In the genomic region with DNA sequence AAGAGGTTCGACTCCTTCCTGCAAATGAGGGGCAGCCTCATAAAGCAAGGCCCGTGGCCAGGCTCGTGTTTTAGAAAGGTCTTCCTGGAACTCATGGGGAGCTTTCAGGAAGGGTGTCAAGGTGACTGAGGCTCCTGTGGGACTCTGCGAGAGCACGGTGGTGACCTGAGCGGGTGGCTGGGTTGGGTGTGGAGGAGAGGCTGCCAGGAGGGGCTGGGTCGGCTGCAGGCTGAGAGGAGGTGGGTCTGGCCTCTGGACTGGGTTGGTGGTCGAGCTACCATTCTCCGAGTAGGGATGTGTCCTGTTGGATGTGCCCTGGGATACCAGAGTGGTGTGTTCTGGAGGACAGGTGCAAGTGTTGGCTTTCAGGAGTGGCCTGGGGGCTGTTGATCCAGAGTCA, we compare ENCODE assay signal across 25 cellular contexts.
DNase-seq lines count a peak whose midpoint lies in the region; ATAC-seq, FAIRE-seq and TF ChIP-seq lines count a peak whose summit lies in the region.
"Had no signal": no experiment of that assay in that cellular context is flagged by ENCODE, and none has a peak within 500 bp of the region (broad histone marks: within the 10 kb centered on the region; RNA-seq: fewer than 3 reads in every experiment).

No MANE protein-coding gene starts in this region.

- intact Hi-C loops in naive thymus-derived CD4-positive, alpha-beta T cell (cut with micrococcal nuclease), result loop anchor here in 1 of 2 donors (5.0 to 10.0 kb wide), 2 partner anchors 83 to 586 kb away; no protein-coding TSS in a partner anchor
- intact Hi-C loops in heart left ventricle (cut with DNase I), result loop anchor here in 8 of 10 donors (5.0 to 10.0 kb wide), 6 partner anchors 38 to 274 kb away; a partner anchor contains a TSS

- peaks cover 51% of the 10 kb centered on the region for H3K36me3 Mint-ChIP-seq in CD4-positive, CD25-positive, alpha-beta regulatory T cell
- H3K36me3 Mint-ChIP-seq in activated CD8-positive, alpha-beta T cell treated with anti-CD3 and anti-CD28 coated beads, Interleukin-2, amount 10 ng/mL, durations not matched to agents 7 days and 5 days (ENCODE audit: low read depth), result peaks cover 66% of the 10 kb centered on the region
- H3K36me3 Mint-ChIP-seq in naive thymus-derived CD4-positive, alpha-beta T cell, result peaks cover 15 to 54% (median 24%) of the 10 kb centered on the region in 5 donors

- H3K4me3 ChIP-seq in A549 (no peak overlapping the region), brain microvascular endothelial cell (ENCODE audit: low read depth, low read length) (no peak overlapping the region), heart left ventricle (no peak overlapping the region)
- H3K4me3 ChIP-seq in CD4-positive, CD25-positive, alpha-beta regulatory T cell (ENCODE audit: low read depth, low read length), result no peak overlapping the region
- no peak overlapping the region for H3K4me3 ChIP-seq in naive thymus-derived CD4-positive, alpha-beta T cell (ENCODE audit: low read length)
- H3K4me3 ChIP-seq: adrenal gland, dorsolateral prefrontal cortex, right atrium auricular region had no signal

- H3K27me3 ChIP-seq in CD4-positive, CD25-positive, alpha-beta regulatory T cell (ENCODE audit: control insufficient read depth, insufficient read depth, low read length), result no peaks in the 10 kb centered on the region
- no peaks in the 10 kb centered on the region for H3K27me3 ChIP-seq in naive thymus-derived CD4-positive, alpha-beta T cell (ENCODE audit: control insufficient read depth in 2 of 2, insufficient read depth in 2 of 2, low read length in 2 of 2)
- H3K27me3 ChIP-seq in brain microvascular endothelial cell (replicated peaks) (no peaks in the 10 kb centered on the region), heart left ventricle (no peaks in the 10 kb centered on the region)
- H3K27me3 ChIP-seq: adrenal gland, dorsolateral prefrontal cortex, right atrium auricular region had no signal

- H3K27ac ChIP-seq in A549, result peak overlapping the region; percentile 22 to 94; a peak in 4 of 6 replicates
- peak overlapping the region; percentile 20 for H3K27ac ChIP-seq in CD4-positive, CD25-positive, alpha-beta regulatory T cell (ENCODE audit: insufficient read depth, low read length, poor library complexity, severe bottlenecking)
- H3K27ac ChIP-seq in naive thymus-derived CD4-positive, alpha-beta T cell (ENCODE audit: low read depth, low read length), result no peak overlapping the region
- H3K27ac ChIP-seq in brain microvascular endothelial cell, result no peak overlapping the region
- H3K27ac ChIP-seq in heart left ventricle, result no peak overlapping the region
- H3K27ac ChIP-seq: adrenal gland, right atrium auricular region had no signal

- no peak overlapping the region for H3K4me2 ChIP-seq in A549

- TF ChIP-seq POLR2A in A549 (IDR thresholded peaks at IDR 0.05; ENCODE audit: low read length) (no peak), heart left ventricle (IDR thresholded peaks at IDR 0.05) (no peak)

- H3K4me1 Mint-ChIP-seq in CD4-positive, CD25-positive, alpha-beta regulatory T cell, result peaks cover 8 to 21% (median 14%) of the 10 kb centered on the region in 4 donors
- peaks cover 30% of the 10 kb centered on the region for H3K4me1 Mint-ChIP-seq in activated CD8-positive, alpha-beta T cell treated with anti-CD3 and anti-CD28 coated beads, Interleukin-2, amount 10 ng/mL, durations not matched to agents 7 days and 5 days (ENCODE audit: low read depth)
- H3K4me1 Mint-ChIP-seq in naive thymus-derived CD4-positive, alpha-beta T cell, result peaks cover 13 to 39% (median 36%) of the 10 kb centered on the region in 7 donors

- no peak for FAIRE-seq in A549 (lab: Jason Lieb, UNC)
- FAIRE-seq: bronchial epithelial cell, frontal cortex, GM19239, H1 had no signal

- H3K27me3 Mint-ChIP-seq in CD4-positive, CD25-positive, alpha-beta regulatory T cell, result peaks cover 5% of the 10 kb centered on the region
- H3K27me3 Mint-ChIP-seq in activated CD8-positive, alpha-beta T cell treated with anti-CD3 and anti-CD28 coated beads, Interleukin-2, amount 10 ng/mL, durations not matched to agents 7 days and 5 days (ENCODE audit: low read depth), result no peaks in the 10 kb centered on the region
- no peaks in the 10 kb centered on the region for H3K27me3 Mint-ChIP-seq in naive thymus-derived CD4-positive, alpha-beta T cell

- peak overlapping the region in 2 of 3 donors; percentile 60 to 91 for H3K27ac Mint-ChIP-seq in CD4-positive, CD25-positive, alpha-beta regulatory T cell
- peak overlapping the region; percentile 80 for H3K27ac Mint-ChIP-seq in activated CD8-positive, alpha-beta T cell treated with anti-CD3 and anti-CD28 coated beads, Interleukin-2, amount 10 ng/mL, durations not matched to agents 7 days and 5 days
- H3K27ac Mint-ChIP-seq in naive thymus-derived CD4-positive, alpha-beta T cell, result peak overlapping the region; percentile 29 to 93 (median 83)

- H3K36me3 ChIP-seq in CD4-positive, CD25-positive, alpha-beta regulatory T cell (ENCODE audit: control insufficient read depth, insufficient read depth, low read length), result peaks cover 76% of the 10 kb centered on the region
- H3K36me3 ChIP-seq in naive thymus-derived CD4-positive, alpha-beta T cell (ENCODE audit: control insufficient read depth in 2 of 3, insufficient read depth in 3 of 3, low read length in 3 of 3), result peaks cover 8 to 91% (median 31%) of the 10 kb centered on the region in 3 experiments
- peaks cover 6% of the 10 kb centered on the region for H3K36me3 ChIP-seq in brain microvascular endothelial cell (replicated peaks)
- peaks cover 0 to 89% (median 76%) of the 10 kb centered on the region in 9 donors for H3K36me3 ChIP-seq in heart left ventricle

- H3K9me3 Mint-ChIP-seq in CD4-positive, CD25-positive, alpha-beta regulatory T cell, result no peaks in the 10 kb centered on the region
- H3K9me3 Mint-ChIP-seq in activated CD8-positive, alpha-beta T cell treated with anti-CD3 and anti-CD28 coated beads, Interleukin-2, amount 10 ng/mL, durations not matched to agents 7 days and 5 days (ENCODE audit: insufficient read depth), result no peaks in the 10 kb centered on the region
- H3K9me3 Mint-ChIP-seq in naive thymus-derived CD4-positive, alpha-beta T cell, result no peaks in the 10 kb centered on the region

- TF ChIP-seq CTCF in A549 (IDR thresholded peaks at IDR 0.05), result no peak
- no peak for TF ChIP-seq CTCF in brain microvascular endothelial cell (IDR thresholded peaks at IDR 0.05; ENCODE audit: low read depth, low read length, missing control alignments)
- TF ChIP-seq CTCF in heart left ventricle (IDR thresholded peaks at IDR 0.05), result no peak

- POLR2A ChIA-PET in A549 (lab: Yijun Ruan, JAX), result no interaction called here
- POLR2A ChIA-PET in activated CD8-positive, alpha-beta T cell treated with anti-CD3 and anti-CD28 coated beads, Interleukin-2, amount 10 ng/mL, durations not matched to agents 7 days and 5 days (lab: Charles Lee), result no interaction called here
- POLR2A ChIA-PET in naive thymus-derived CD4-positive, alpha-beta T cell (lab: Charles Lee), result interaction anchor here (0.6 to 12.9 kb wide), 4 partner anchors 17 to 126 kb away, joined by 3 to 127 read pairs (median 4); a partner anchor contains a TSS

- H3K9me3 ChIP-seq in A549 (no peaks in the 10 kb centered on the region), heart left ventricle (no peaks in the 10 kb centered on the region)
- H3K9me3 ChIP-seq in CD4-positive, CD25-positive, alpha-beta regulatory T cell (ENCODE audit: control insufficient read depth in 2 of 2, low read length in 2 of 2), result no peaks in the 10 kb centered on the region
- H3K9me3 ChIP-seq in naive thymus-derived CD4-positive, alpha-beta T cell (ENCODE audit: control insufficient read depth in 2 of 3, low read length in 3 of 3), result no peaks in the 10 kb centered on the region
- H3K9me3 ChIP-seq: adrenal gland, right atrium auricular region had no signal

- CTCF ChIA-PET in A549 (lab: Yijun Ruan, JAX), result interaction anchor here (1.3 to 20.8 kb wide), 3 partner anchors 18 to 392 kb away, joined by 6 to 356 read pairs (median 166); no protein-coding TSS in a partner anchor
- CTCF ChIA-PET in activated CD8-positive, alpha-beta T cell treated with anti-CD3 and anti-CD28 coated beads, Interleukin-2, amount 10 ng/mL, durations not matched to agents 7 days and 5 days (lab: Charles Lee), result interaction anchor here (1.0 to 9.9 kb wide), 4 partner anchors 25 to 119 kb away, joined by 3 to 308 read pairs (median 3); no protein-coding TSS in a partner anchor
- CTCF ChIA-PET in naive thymus-derived CD4-positive, alpha-beta T cell (lab: Charles Lee), result interaction anchor here (1.1 to 18.1 kb wide), 3 partner anchors 21 to 84 kb away, joined by 3 to 379 read pairs (median 156); no protein-coding TSS in a partner anchor

- in situ Hi-C loops in brain microvascular endothelial cell (cut with HindIII; ENCODE audit: low pct_ligation_motif_present, low sequenced_read_pairs), result no loop called here

- 91% methylated on average over 9 of the region's 9 CpGs for WGBS in A549 (ENCODE audit: missing lambda C conversion rate)
- WGBS in heart left ventricle, 4 donors, result 84 to 91% (median 89%) methylated on average over 9 of the region's 9 CpGs

- no peak overlapping the region for H3K4me3 Mint-ChIP-seq in CD4-positive, CD25-positive, alpha-beta regulatory T cell
- H3K4me3 Mint-ChIP-seq in activated CD8-positive, alpha-beta T cell treated with anti-CD3 and anti-CD28 coated beads, Interleukin-2, amount 10 ng/mL, durations not matched to agents 7 days and 5 days, result no peak overlapping the region
- H3K4me3 Mint-ChIP-seq in naive thymus-derived CD4-positive, alpha-beta T cell, result no peak overlapping the region

- no peak; a peak in 1 of 6 replicates for ATAC-seq in A549
- no peak for ATAC-seq in CD4-positive, CD25-positive, alpha-beta regulatory T cell (ENCODE audit: low read depth in 2 of 2)
- no peak for ATAC-seq in activated CD8-positive, alpha-beta T cell treated with anti-CD3 and anti-CD28 coated beads, Interleukin-2, amount 10 ng/mL, durations not matched to agents 7 days and 5 days
- ATAC-seq in naive thymus-derived CD4-positive, alpha-beta T cell, result no peak
- no peak for ATAC-seq in heart left ventricle

- no peak for TF ChIP-seq RAD21 in A549 (conservative IDR thresholded peaks at IDR 0.05 in 1 of 2, IDR thresholded peaks at IDR 0.05 in 1 of 2)

- TF ChIP-seq EP300 in A549 (IDR thresholded peaks at IDR 0.05), result no peak

- DNase-seq in A549 (ENCODE audit: low read depth in 1 of 2, low spot score in 1 of 2), result no peak
- no peak for DNase-seq in CD4-positive, CD25-positive, alpha-beta regulatory T cell
- no peak for DNase-seq in activated CD8-positive, alpha-beta T cell treated with anti-CD3 and anti-CD28 coated beads, Interleukin-2, amount 10 ng/mL, durations not matched to agents 7 days and 5 days
- DNase-seq in naive thymus-derived CD4-positive, alpha-beta T cell, result no peak
- DNase-seq in brain microvascular endothelial cell, result no peak
- DNase-seq in DMS53 treated with DMSO at 0.1 percent for 48 hours (lab: John Stamatoyannopoulos, UW; ENCODE audit: unreplicated experiment), result no peak
- no peak for DNase-seq in LoVo (ENCODE audit: low spot score)
- no peak for DNase-seq in heart left ventricle
- DNase-seq: adrenal gland; Calu3; EL; Karpas-422; NCI-H1048; NCI-H2081; NCI-H510A treated with DMSO at 0.1 percent for 48 hours; stimulated activated CD4-positive, alpha-beta T cell treated with anti-CD3 and anti-CD28 coated beads, Interleukin-15, amount 100 ng/mL, for 24 hours; stimulated activated naive CD4-positive, alpha-beta T cell treated with Interleukin-2 at 50 U/mL for 16 hours; T1000; trophoblast cell had no signal

- H3K4me1 ChIP-seq in A549 (peaks cover 45% of the 10 kb centered on the region), heart left ventricle (peaks cover 0 to 46% (median 17%) of the 10 kb centered on the region in 12 donors)
- peaks cover 7% of the 10 kb centered on the region for H3K4me1 ChIP-seq in CD4-positive, CD25-positive, alpha-beta regulatory T cell (ENCODE audit: control insufficient read depth, insufficient read depth, low read length, poor library complexity, severe bottlenecking)
- peaks cover 0 to 3% of the 10 kb centered on the region in 2 donors for H3K4me1 ChIP-seq in naive thymus-derived CD4-positive, alpha-beta T cell (ENCODE audit: control insufficient read depth in 2 of 2, insufficient read depth in 2 of 2, low read length in 2 of 2)

Comparison
In these comparisons a context has a peak if more than half of its experiments do, and no peak if none do; other contexts are left out.
1. H3K27ac ChIP-seq: peak in A549 (2 of 2) and CD4-positive, CD25-positive, alpha-beta regulatory T cell (single experiment); none in naive thymus-derived CD4-positive, alpha-beta T cell (single experiment), brain microvascular endothelial cell (single experiment) and heart left ventricle (0 of 12).
2. Peak in every context shown above with its lines, with median percentiles within 50 percentile points of each other: H3K27ac Mint-ChIP-seq.